In the genomic region with DNA sequence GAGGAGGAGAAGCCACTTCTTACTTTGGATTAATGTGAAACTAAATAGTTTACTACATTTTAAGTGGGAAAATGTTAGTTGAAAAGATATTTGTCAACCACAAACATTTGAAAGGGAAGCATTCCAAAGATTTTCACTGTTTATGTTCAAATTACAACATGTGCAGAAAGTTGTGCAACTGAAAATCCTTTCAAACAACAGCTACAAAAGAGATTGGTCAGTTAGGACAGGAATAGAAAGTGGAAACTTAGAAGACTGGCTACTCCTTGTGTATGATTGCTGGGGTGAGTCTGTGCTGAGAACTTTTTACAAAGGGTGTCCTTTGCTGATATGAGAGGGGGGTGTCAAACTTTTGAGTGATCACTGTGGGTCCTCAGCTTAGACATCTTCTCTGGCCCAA, we compare ENCODE assay signal across 10 cellular contexts.
DNase-seq lines count a peak whose midpoint lies in the region; ATAC-seq and TF ChIP-seq lines count a peak whose summit lies in the region.
"Had no signal": no experiment of that assay in that cellular context is flagged by ENCODE, and none has a peak within 500 bp of the region (broad histone marks: within the 10 kb centered on the region; RNA-seq: fewer than 3 reads in every experiment).

No MANE protein-coding gene starts in this region.

- DNase-seq in GM04503 (ENCODE audit: low read depth) (peak; percentile 94), brain microvascular endothelial cell (no peak), iris pigment epithelial cell (ENCODE audit: low read depth) (peak; percentile 96), stomach (no peak), NCI-H510A (lab: John Stamatoyannopoulos, UW) (no peak)
- no peak for DNase-seq in stimulated activated naive CD4-positive, alpha-beta T cell (lab: John Stamatoyannopoulos, UW)
- no peak for DNase-seq in activated CD4-positive, CD25-positive, alpha-beta regulatory T cell treated with anti-CD3 and anti-CD28 coated beads, Interleukin-2, amount 50 U/mL, for 72 hours
- DNase-seq: activated naive CD8-positive, alpha-beta T cell treated with anti-CD3 and anti-CD28 coated beads, Interleukin-2, amount 50 U/mL, for 24 hours; NCI-H2029 had no signal

- H3K27ac ChIP-seq in brain microvascular endothelial cell, result peak overlapping the region; percentile 90
- H3K27ac ChIP-seq in stomach, result peak overlapping the region in 4 of 5 donors; percentile 38 to 72 (median 54)

- H3K4me1 ChIP-seq in stomach, result peaks cover 0 to 43% (median 24%) of the 10 kb centered on the region in 4 donors

- H3K36me3 ChIP-seq in brain microvascular endothelial cell (replicated peaks) (no peaks in the 10 kb centered on the region), stomach (no peaks in the 10 kb centered on the region)

- TF ChIP-seq EP300 in stomach (IDR thresholded peaks at IDR 0.05), result no peak

- H3K4me3 ChIP-seq in brain microvascular endothelial cell (ENCODE audit: low read depth, low read length), result no peak overlapping the region
- H3K4me3 ChIP-seq in stomach, result no peak overlapping the region

- H3K27me3 ChIP-seq in brain microvascular endothelial cell (replicated peaks) (no peaks in the 10 kb centered on the region), stomach (no peaks in the 10 kb centered on the region)

- in situ Hi-C loops in brain microvascular endothelial cell (cut with HindIII; ENCODE audit: low pct_ligation_motif_present, low sequenced_read_pairs), result no loop called here

- TF ChIP-seq POLR2A in stomach (IDR thresholded peaks at IDR 0.05), result no peak

- no peak for ATAC-seq in GM18907 (IDR thresholded peaks at IDR 0.05; ENCODE audit: unreplicated experiment)
- ATAC-seq: activated naive CD8-positive, alpha-beta T cell treated with anti-CD3 and anti-CD28 coated beads, Interleukin-2, amount 50 U/mL, for 24 hours had no signal

- no peaks in the 10 kb centered on the region for H3K9me3 ChIP-seq in stomach

- no peak for TF ChIP-seq CTCF in brain microvascular endothelial cell (IDR thresholded peaks at IDR 0.05; ENCODE audit: low read depth, low read length, missing control alignments)
- no peak for TF ChIP-seq CTCF in stomach (IDR thresholded peaks at IDR 0.05)

- intact Hi-C loops in stomach (cut with DNase I; ENCODE audit: low total_unique reads), result no loop called here

Comparison
In these comparisons a context has a peak if more than half of its experiments do, and no peak if none do; other contexts are left out.
1. DNase-seq: peak in GM04503 (single experiment) and iris pigment epithelial cell (single experiment); none in brain microvascular endothelial cell (single experiment), stomach (single experiment), NCI-H510A (single experiment), stimulated activated naive CD4-positive, alpha-beta T cell (0 of 6) and activated CD4-positive, CD25-positive, alpha-beta regulatory T cell treated with anti-CD3 and anti-CD28 coated beads, Interleukin-2, amount 50 U/mL, for 72 hours (single experiment).